ENCODE assay signal across 11 cellular contexts in the genomic region with DNA sequence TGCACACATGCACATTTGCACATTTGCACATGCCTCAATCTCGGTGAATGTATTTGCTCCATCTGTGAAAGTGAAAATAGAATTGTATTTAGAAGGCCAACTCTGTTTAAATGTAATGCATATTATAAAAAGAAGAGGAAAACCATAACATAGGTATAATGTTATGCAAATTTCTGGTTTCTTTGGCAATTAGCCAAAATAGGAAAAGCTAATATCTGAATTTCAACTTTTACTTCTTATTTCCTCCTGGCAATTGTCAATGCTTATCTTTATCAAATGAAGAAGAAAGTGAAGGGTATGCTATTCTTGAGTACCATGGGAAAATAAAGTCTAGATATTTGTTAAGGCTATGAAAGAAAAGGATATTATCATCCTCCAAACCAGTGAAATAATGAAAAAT.
"Had no signal": no experiment of that assay in that cellular context is flagged by ENCODE, and none has a peak within 500 bp of the region (broad histone marks: within the 10 kb centered on the region; RNA-seq: fewer than 3 reads in every experiment).

No MANE protein-coding gene starts in this region.

- H3K36me3 ChIP-seq: HAP-1 had no signal

- H3K9me3 Mint-ChIP-seq: GM23338, H9, HFFc6 had no signal

- H3K4me2 ChIP-seq: GM23338 had no signal

- DNase-seq: GM23248, GOT3, H7, H9, HCEC 1CT, HFFc6 had no signal

- H3K4me1 ChIP-seq: HAP-1 had no signal

- ATAC-seq: GM23338, HCT116 had no signal

- H3K9ac ChIP-seq: GM23248 had no signal

- FAIRE-seq: H1, H54 had no signal

- H3K27ac Mint-ChIP-seq: GM23338, H9 had no signal

- H3K4me3 Mint-ChIP-seq: GM23338, H9, HFFc6 had no signal

- H3K4me3 ChIP-seq: GM23248, GM23338, HAP-1 had no signal

- H3K9me3 ChIP-seq: HAP-1 had no signal

- H2AFZ ChIP-seq: GM23248, GM23338 had no signal
